ENCODE assay signal across 1 cellular context in the genomic region with DNA sequence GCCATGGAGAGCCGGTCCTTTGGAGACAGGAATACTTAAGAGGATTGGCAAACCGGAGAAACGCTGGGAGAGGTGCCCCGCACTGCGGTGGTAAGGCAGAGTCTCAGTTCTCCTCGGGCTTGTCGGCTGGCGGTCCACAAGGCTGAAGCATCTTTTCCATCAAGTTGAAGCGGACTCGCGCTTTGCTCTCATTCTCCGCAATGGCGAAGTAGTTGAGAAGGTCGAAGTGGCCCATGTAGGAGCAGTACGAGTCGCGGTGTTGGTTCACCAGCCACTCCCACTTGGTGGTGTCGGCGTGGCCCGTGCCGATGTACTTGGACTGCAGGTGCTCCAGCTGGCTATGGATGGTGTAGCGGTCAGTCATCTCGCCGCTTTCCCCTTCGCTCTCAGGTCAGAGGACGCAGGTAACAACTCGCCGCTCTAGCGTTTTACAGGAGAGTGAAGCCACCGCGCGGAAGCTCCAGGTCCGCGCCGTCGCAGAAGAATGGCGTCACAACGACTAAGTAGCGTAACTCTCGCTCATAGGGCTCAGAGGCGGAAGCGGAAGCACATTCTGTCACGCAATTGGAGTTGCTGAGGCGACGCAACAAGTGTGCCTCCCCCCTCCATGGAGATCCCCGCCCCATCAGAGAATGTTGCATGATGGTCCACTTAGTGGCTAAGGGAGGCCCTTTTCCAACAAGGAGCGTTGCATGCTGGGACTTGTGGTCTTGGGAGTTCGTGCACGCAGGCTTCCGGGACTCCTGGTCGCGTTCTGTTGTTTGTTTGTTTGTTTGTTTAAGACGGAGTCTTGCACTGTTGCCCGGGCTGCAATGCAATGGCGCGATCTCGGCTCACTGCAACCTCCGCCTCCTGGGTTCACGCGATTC.
TF ChIP-seq lines count a peak whose summit lies in the region.

A gene (minus strand): TSS at position 440 of the 869 bp plus-strand sequence. CDS start 76 bp downstream, at position 364.

TF ChIP-seq in HEK293, 187 proteins besides CTCF, POLR2A, EP300 and RAD21 (continued from another document and continues in another):
- no peak for TF ChIP-seq ZNF544 (tag by site-specific recombination; IDR thresholded peaks at IDR 0.05)
- TF ChIP-seq ZNF341 (tag by site-specific recombination; IDR thresholded peaks at IDR 0.05; ENCODE audit: low read depth), result peak; percentile 59
- TF ChIP-seq, protein P1, sequence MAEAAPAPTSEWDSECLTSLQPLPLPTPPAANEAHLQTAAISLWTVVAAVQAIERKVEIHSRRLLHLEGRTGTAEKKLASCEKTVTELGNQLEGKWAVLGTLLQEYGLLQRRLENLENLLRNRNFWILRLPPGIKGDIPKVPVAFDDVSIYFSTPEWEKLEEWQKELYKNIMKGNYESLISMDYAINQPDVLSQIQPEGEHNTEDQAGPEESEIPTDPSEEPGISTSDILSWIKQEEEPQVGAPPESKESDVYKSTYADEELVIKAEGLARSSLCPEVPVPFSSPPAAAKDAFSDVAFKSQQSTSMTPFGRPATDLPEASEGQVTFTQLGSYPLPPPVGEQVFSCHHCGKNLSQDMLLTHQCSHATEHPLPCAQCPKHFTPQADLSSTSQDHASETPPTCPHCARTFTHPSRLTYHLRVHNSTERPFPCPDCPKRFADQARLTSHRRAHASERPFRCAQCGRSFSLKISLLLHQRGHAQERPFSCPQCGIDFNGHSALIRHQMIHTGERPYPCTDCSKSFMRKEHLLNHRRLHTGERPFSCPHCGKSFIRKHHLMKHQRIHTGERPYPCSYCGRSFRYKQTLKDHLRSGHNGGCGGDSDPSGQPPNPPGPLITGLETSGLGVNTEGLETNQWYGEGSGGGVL (tag by site-specific recombination; IDR thresholded peaks at IDR 0.05), result no peak
- no peak for TF ChIP-seq ZNF366 (tag by site-specific recombination; conservative IDR thresholded peaks at IDR 0.05)
- TF ChIP-seq ZFP3 (tag by site-specific recombination; IDR thresholded peaks at IDR 0.05; ENCODE audit: low read depth), result no peak
- peak; percentile 57; the same call in 1 of the 2 replicates for TF ChIP-seq ZNF394 (tag by site-specific recombination; IDR thresholded peaks at IDR 0.05; ENCODE audit: borderline replicate concordance)
- TF ChIP-seq YY1 (tag by site-specific recombination; IDR thresholded peaks at IDR 0.05), result peak; percentile 76; the same call in 1 of the 2 replicates
- TF ChIP-seq KLF7 (tag by site-specific recombination; IDR thresholded peaks at IDR 0.05; ENCODE audit: borderline replicate concordance), result no peak
- TF ChIP-seq ZNF792 (tag by site-specific recombination; IDR thresholded peaks at IDR 0.05), result no peak
- TF ChIP-seq, protein P2, sequence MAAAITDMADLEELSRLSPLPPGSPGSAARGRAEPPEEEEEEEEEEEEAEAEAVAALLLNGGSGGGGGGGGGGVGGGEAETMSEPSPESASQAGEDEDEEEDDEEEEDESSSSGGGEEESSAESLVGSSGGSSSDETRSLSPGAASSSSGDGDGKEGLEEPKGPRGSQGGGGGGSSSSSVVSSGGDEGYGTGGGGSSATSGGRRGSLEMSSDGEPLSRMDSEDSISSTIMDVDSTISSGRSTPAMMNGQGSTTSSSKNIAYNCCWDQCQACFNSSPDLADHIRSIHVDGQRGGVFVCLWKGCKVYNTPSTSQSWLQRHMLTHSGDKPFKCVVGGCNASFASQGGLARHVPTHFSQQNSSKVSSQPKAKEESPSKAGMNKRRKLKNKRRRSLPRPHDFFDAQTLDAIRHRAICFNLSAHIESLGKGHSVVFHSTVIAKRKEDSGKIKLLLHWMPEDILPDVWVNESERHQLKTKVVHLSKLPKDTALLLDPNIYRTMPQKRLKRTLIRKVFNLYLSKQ (tag by site-specific recombination; IDR thresholded peaks at IDR 0.05; ENCODE audit: borderline replicate concordance), result no peak
- TF ChIP-seq ZNF132 (tag by site-specific recombination; IDR thresholded peaks at IDR 0.05; ENCODE audit: borderline replicate concordance), result no peak
- TF ChIP-seq, protein P3, sequence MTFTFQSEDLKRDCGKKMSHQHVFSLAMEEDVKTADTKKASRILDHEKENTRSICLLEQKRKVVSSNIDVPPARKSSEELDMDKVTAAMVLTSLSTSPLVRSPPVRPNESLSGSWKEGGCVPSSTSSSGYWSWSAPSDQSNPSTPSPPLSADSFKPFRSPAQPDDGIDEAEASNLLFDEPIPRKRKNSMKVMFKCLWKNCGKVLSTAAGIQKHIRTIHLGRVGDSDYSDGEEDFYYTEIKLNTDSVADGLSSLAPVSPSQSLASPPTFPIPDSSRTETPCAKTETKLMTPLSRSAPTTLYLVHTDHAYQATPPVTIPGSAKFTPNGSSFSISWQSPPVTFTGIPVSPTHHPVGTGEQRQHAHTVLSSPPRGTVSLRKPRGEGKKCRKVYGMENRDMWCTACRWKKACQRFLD (tag by site-specific recombination; IDR thresholded peaks at IDR 0.05), result no peak
- no peak for TF ChIP-seq ZBTB7A (tag by site-specific recombination; IDR thresholded peaks at IDR 0.05; ENCODE audit: low read depth)
- TF ChIP-seq ZNF223 (tag by site-specific recombination; IDR thresholded peaks at IDR 0.05), result no peak
- TF ChIP-seq ZNF248 (tag by site-specific recombination; IDR thresholded peaks at IDR 0.05), result no peak
- no peak for TF ChIP-seq ZNF10 (tag by site-specific recombination; IDR thresholded peaks at IDR 0.05)
- TF ChIP-seq ZBTB48 (tag by site-specific recombination; IDR thresholded peaks at IDR 0.05), result 0 out of 2 replicates have a peak, but pooled peaks have one; percentile 28
- TF ChIP-seq ZNF292 (tag by site-specific recombination; IDR thresholded peaks at IDR 0.05; ENCODE audit: borderline replicate concordance, low read depth), result no peak
- TF ChIP-seq ZBTB20 (tag by site-specific recombination; IDR thresholded peaks at IDR 0.05), result peak; percentile 83; the same call in 1 of the 2 replicates
- no peak for TF ChIP-seq MYNN (tag by site-specific recombination; IDR thresholded peaks at IDR 0.05; ENCODE audit: borderline replicate concordance)
- peak; percentile 89 for TF ChIP-seq KLF8 (tag by site-specific recombination; IDR thresholded peaks at IDR 0.05)
- TF ChIP-seq OVOL3 (tag by site-specific recombination; IDR thresholded peaks at IDR 0.05), result peak; percentile 10; the same call in 1 of the 2 replicates
- TF ChIP-seq ZNF777 (tag by site-specific recombination; IDR thresholded peaks at IDR 0.05; ENCODE audit: borderline replicate concordance), result peak; percentile 54; the same call in 1 of the 2 replicates
- TF ChIP-seq ZNF677 (tag by site-specific recombination; IDR thresholded peaks at IDR 0.05), result no peak
- TF ChIP-seq SETDB1 (IDR thresholded peaks at IDR 0.05; ENCODE audit: insufficient read length, low read length), result peak; percentile 45
- TF ChIP-seq, protein P4, sequence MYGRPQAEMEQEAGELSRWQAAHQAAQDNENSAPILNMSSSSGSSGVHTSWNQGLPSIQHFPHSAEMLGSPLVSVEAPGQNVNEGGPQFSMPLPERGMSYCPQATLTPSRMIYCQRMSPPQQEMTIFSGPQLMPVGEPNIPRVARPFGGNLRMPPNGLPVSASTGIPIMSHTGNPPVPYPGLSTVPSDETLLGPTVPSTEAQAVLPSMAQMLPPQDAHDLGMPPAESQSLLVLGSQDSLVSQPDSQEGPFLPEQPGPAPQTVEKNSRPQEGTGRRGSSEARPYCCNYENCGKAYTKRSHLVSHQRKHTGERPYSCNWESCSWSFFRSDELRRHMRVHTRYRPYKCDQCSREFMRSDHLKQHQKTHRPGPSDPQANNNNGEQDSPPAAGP (tag by site-specific recombination; IDR thresholded peaks at IDR 0.05), result peak; percentile 51; the same call in 1 of the 2 replicates
- TF ChIP-seq ZNF335 (tag by site-specific recombination; conservative IDR thresholded peaks at IDR 0.05), result peak; percentile 99
- no peak for TF ChIP-seq ZNF473 (tag by site-specific recombination; IDR thresholded peaks at IDR 0.05)
- no peak for TF ChIP-seq ZFHX2 (tag by site-specific recombination; conservative IDR thresholded peaks at IDR 0.05)
- TF ChIP-seq ZNF146 (tag by site-specific recombination; IDR thresholded peaks at IDR 0.05), result no peak
- peak; percentile 63 for TF ChIP-seq GLIS2 (tag by site-specific recombination; IDR thresholded peaks at IDR 0.05)
- TF ChIP-seq ZNF664 (tag by site-specific recombination; IDR thresholded peaks at IDR 0.05), result no peak
- TF ChIP-seq, protein P5, sequence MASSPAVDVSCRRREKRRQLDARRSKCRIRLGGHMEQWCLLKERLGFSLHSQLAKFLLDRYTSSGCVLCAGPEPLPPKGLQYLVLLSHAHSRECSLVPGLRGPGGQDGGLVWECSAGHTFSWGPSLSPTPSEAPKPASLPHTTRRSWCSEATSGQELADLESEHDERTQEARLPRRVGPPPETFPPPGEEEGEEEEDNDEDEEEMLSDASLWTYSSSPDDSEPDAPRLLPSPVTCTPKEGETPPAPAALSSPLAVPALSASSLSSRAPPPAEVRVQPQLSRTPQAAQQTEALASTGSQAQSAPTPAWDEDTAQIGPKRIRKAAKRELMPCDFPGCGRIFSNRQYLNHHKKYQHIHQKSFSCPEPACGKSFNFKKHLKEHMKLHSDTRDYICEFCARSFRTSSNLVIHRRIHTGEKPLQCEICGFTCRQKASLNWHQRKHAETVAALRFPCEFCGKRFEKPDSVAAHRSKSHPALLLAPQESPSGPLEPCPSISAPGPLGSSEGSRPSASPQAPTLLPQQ (tag by site-specific recombination; IDR thresholded peaks at IDR 0.05), result peak; percentile 51; the same call in 1 of the 2 replicates
- no peak; the same call in 1 of the 2 replicates for TF ChIP-seq ZNF391 (tag by site-specific recombination; IDR thresholded peaks at IDR 0.05; ENCODE audit: borderline replicate concordance, low read depth)
- peak; percentile 85 for TF ChIP-seq TRIM28 (IDR thresholded peaks at IDR 0.05; ENCODE audit: borderline replicate concordance, low read length)
- TF ChIP-seq ZNF133 (tag by site-specific recombination; IDR thresholded peaks at IDR 0.05), result no peak
- no peak for TF ChIP-seq ZNF114 (tag by site-specific recombination; IDR thresholded peaks at IDR 0.05)
- TF ChIP-seq ZNF624 (tag by site-specific recombination; IDR thresholded peaks at IDR 0.05), result no peak
- TF ChIP-seq ZNF626 (tag by site-specific recombination; IDR thresholded peaks at IDR 0.05), result no peak
- TF ChIP-seq ZNF112 (tag by site-specific recombination; IDR thresholded peaks at IDR 0.05), result no peak
- TF ChIP-seq ZNF530 (tag by site-specific recombination; IDR thresholded peaks at IDR 0.05; ENCODE audit: low read depth), result no peak
- TF ChIP-seq ZNF140 (tag by site-specific recombination; IDR thresholded peaks at IDR 0.05), result no peak
- peak; percentile 47; the same call in 1 of the 2 replicates for TF ChIP-seq ZNF600 (tag by site-specific recombination; IDR thresholded peaks at IDR 0.05)
- peak; percentile 80; the same call in 1 of the 2 replicates for TF ChIP-seq REPIN1 (tag by site-specific recombination; IDR thresholded peaks at IDR 0.05; ENCODE audit: low read depth)
- TF ChIP-seq ZNF174 (tag by site-specific recombination; IDR thresholded peaks at IDR 0.05), result no peak
- TF ChIP-seq ZFP37 (tag by site-specific recombination; IDR thresholded peaks at IDR 0.05), result peak; percentile 70
- TF ChIP-seq, protein P6, sequence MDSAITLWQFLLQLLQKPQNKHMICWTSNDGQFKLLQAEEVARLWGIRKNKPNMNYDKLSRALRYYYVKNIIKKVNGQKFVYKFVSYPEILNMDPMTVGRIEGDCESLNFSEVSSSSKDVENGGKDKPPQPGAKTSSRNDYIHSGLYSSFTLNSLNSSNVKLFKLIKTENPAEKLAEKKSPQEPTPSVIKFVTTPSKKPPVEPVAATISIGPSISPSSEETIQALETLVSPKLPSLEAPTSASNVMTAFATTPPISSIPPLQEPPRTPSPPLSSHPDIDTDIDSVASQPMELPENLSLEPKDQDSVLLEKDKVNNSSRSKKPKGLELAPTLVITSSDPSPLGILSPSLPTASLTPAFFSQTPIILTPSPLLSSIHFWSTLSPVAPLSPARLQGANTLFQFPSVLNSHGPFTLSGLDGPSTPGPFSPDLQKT (IDR thresholded peaks at IDR 0.05; ENCODE audit: borderline replicate concordance, low read depth, low read length), result peak; percentile 95
- TF ChIP-seq, protein P7, sequence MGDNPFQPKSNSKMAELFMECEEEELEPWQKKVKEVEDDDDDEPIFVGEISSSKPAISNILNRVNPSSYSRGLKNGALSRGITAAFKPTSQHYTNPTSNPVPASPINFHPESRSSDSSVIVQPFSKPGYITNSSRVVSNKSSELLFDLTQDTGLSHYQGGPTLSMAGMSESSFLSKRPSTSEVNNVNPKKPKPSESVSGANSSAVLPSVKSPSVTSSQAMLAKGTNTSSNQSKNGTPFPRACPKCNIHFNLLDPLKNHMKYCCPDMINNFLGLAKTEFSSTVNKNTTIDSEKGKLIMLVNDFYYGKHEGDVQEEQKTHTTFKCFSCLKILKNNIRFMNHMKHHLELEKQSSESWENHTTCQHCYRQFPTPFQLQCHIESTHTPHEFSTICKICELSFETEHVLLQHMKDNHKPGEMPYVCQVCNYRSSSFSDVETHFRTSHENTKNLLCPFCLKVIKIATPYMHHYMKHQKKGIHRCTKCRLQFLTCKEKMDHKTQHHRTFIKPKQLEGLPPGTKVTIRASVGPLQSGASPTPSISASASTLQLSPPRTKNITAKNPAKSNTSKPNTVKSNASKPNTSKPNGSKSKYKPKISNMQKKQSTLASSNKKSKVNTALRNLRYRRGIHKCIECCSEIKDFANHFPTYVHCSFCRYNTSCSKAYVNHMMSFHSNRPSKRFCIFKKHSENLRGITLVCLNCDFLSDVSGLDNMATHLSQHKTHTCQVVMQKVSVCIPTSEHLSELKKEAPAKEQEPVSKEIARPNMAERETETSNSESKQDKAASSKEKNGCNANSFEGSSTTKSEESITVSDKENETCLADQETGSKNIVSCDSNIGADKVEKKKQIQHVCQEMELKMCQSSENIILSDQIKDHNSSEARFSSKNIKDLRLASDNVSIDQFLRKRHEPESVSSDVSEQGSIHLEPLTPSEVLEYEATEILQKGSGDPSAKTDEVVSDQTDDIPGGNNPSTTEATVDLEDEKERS (tag by site-specific recombination; IDR thresholded peaks at IDR 0.05), result no peak
